8 cellular contexts compared by ENCODE assay signal in the genomic region with DNA sequence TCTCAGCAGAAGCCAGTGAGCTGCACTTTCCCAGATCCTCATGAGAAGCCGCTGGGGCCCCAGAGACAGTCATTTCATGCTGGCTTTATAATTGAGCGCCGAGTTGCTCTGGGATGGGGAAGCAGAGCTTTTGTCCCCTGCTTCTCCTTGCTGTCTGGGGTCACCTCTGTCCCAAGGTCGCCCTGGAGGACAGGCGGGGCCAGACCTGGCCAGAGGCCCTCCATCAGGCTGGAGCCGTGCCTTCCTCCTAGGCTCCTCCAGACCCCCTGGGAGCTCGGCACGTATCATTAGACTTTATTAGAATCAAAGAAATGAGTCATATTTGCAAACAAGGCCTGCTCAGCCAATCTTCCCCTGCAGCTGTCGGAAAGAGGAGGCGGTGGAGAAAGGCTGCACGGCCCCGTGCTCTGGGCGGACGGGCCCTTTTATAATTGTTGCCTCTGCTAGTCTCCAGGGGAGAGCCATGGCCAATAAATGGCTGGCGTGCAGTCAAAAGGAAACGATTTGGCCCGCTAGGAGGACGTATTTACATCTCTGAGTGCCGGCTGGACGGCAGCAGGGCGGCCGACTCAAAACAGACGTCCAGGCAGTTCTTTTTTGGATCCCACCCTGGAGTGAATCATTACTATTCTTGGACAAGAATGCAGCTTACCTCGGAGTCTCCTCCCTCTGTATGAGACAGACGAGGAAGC. TPM values are rescaled to one million over a fixed set of nuclear protein-coding genes. Genes with fewer than 3 reads are reported as not detected.
DNase-seq lines count a peak whose midpoint lies in the region; TF ChIP-seq lines count a peak whose summit lies in the region.

No MANE protein-coding gene starts in this region.

- H3K36me3 Mint-ChIP-seq in immature natural killer cell, result peaks cover 9 to 22% (median 17%) of the 10 kb centered on the region in 3 donors

- H3K27ac Mint-ChIP-seq in immature natural killer cell, result no peak overlapping the region

- intact Hi-C loops in colonic mucosa (cut with DNase I), result no loop called here
- intact Hi-C loops in thyroid gland (cut with DNase I), result no loop called here

- peaks cover 14% of the 10 kb centered on the region for H3K4me1 ChIP-seq in colonic mucosa
- H3K4me1 ChIP-seq in thyroid gland, result peaks cover 45 to 68% of the 10 kb centered on the region in 2 donors

- H3K9me3 Mint-ChIP-seq in immature natural killer cell, result no peaks in the 10 kb centered on the region

- WGBS in thyroid gland, 2 donors, result 17 to 24% methylated on average over 22 to 24 of the region's 25 CpGs

- POLR2A ChIA-PET in AG04449 (lab: Yijun Ruan, JAX), result interaction anchor here (0.6 to 2.2 kb wide), 11 partner anchors 9 to 274 kb away, joined by 3 to 11 read pairs (median 3); a partner anchor contains a TSS

- DNase-seq in AG04449 (ENCODE audit: low read depth, low spot score) (peak; percentile 88), NCI-H2029 treated with DMSO at 0.1 percent for 48 hours (lab: John Stamatoyannopoulos, UW) (peak; percentile 90), colonic mucosa (peak; percentile 90), medulla oblongata (ENCODE audit: extremely low spot score) (peak; percentile 83), thyroid gland (peak; percentile 89 to 91), immature natural killer cell (no peak), HuH-7.5 (ENCODE audit: low spot score) (no peak)
- DNase-seq in effector CD8-positive, alpha-beta T cell (lab: John Stamatoyannopoulos, UW), result no peak

- H3K9me3 ChIP-seq in colonic mucosa (no peaks in the 10 kb centered on the region), thyroid gland (no peaks in the 10 kb centered on the region)

- no peaks in the 10 kb centered on the region for H3K27me3 ChIP-seq in colonic mucosa
- H3K27me3 ChIP-seq in thyroid gland, result no peaks in the 10 kb centered on the region

- H3K27ac ChIP-seq in colonic mucosa (peak overlapping the region; percentile 61), thyroid gland (peak overlapping the region; percentile 72 to 92 (median 88))

- H3K4me3 ChIP-seq in AG04449 (ENCODE audit: low read depth, low read length) (peak overlapping the region; percentile 12; the same call in 1 of the 2 replicates), colonic mucosa (no peak overlapping the region), thyroid gland (replicated peaks in 1 of 3) (no peak overlapping the region)

- H3K4me3 Mint-ChIP-seq in immature natural killer cell, result no peak overlapping the region

- H3K9ac ChIP-seq in colonic mucosa (ENCODE audit: low read depth in 2 of 2, low read length in 2 of 2), result peak overlapping the region in 1 of 2 donors; percentile 49

- H3K4me1 Mint-ChIP-seq in immature natural killer cell, result no peaks in the 10 kb centered on the region

- no peak for TF ChIP-seq CTCF in AG04449 (IDR thresholded peaks at IDR 0.05; ENCODE audit: insufficient read depth, low read length, missing control alignments)
- TF ChIP-seq CTCF in colonic mucosa (IDR thresholded peaks at IDR 0.05), result peak; percentile 15
- peak in 4 of 6 experiments; percentile 12 to 32 (median 21) for TF ChIP-seq CTCF in thyroid gland (IDR thresholded peaks at IDR 0.05)

- TF ChIP-seq POLR2A in thyroid gland (IDR thresholded peaks at IDR 0.05), result peak in 1 of 2 donors; percentile 10

- peaks cover 2 to 3% (median 3%) of the 10 kb centered on the region in 3 donors for H3K27me3 Mint-ChIP-seq in immature natural killer cell (ENCODE audit: low read depth in 3 of 3)

- CTCF ChIA-PET in AG04449 (lab: Yijun Ruan, JAX), result interaction anchor here (0.9 to 14.7 kb wide), 9 partner anchors 8 to 556 kb away, joined by 3 to 303 read pairs (median 5); no protein-coding TSS in a partner anchor

- H3K36me3 ChIP-seq in colonic mucosa (no peaks in the 10 kb centered on the region), thyroid gland (peaks cover 3 to 7% of the 10 kb centered on the region in 2 donors)

RNA-seq across cellular contexts. Expression of a gene that starts 50.4 kb away (rescaled TPM):
- total RNA-seq in colonic mucosa, result 10 to 100 TPM in 1 of 2 donors, 1 to 10 TPM in 1; 7.2 to 13.0 TPM
- total RNA-seq in thyroid gland, result 10 to 100 TPM; 42.7 to 98.0 (median 72.5) TPM
- 1 to 10 TPM; 4.7 to 8.0 (median 6.9) TPM for polyA plus RNA-seq in immature natural killer cell

Comparison
In these comparisons a context has a peak if more than half of its experiments do, and no peak if none do; other contexts are left out.
1. DNase-seq: peak in AG04449 (single experiment), NCI-H2029 treated with DMSO at 0.1 percent for 48 hours (single experiment), colonic mucosa (single experiment), medulla oblongata (single experiment) and thyroid gland (2 of 2); none in immature natural killer cell (0 of 3), HuH-7.5 (single experiment) and effector CD8-positive, alpha-beta T cell (single experiment).